Comparison of ENCODE assay signal across 8 cellular contexts in the genomic region with DNA sequence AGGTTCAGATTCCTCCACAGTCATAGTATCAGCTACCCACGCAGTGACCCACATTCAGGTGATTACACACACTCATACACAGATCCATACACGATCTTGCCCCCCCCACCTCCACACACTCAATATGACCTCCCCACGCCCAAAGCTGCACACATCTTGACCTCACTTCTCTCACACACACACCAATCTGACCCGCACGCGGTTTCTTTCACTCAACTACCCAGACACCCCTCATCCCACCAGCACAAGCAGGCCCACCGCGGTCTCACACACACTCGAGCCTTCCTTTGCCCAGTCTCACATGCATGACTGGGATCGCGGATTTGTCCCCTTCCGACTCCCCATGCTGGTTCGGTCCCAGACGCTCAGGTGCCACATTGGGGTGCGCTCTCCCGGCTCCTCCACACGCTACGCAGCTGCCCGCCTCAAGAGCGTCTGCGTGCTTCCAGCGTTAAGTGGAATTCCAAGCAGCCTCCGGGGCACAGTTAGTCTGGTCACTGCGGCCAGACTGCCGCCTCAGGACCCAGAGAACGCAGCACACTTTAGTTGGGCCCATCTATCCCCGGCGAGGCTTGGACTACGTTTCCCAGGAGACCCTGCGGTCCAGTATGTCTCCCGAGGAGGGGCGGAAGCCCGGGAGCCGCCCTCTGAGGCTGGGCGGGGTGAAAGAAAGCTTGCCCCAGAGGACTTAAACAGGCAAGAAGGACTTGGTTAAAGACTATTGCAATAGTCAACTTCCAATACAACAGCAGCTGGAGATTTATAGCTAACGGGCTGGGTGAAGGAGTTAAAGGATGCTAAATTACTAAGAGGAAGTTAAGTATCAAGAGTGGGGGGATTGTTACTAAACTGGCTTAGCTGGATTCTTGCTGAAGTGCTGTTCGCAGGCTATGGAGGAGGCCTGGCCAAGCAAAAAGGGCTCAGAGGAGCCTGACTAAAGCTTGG. TPM values are rescaled to one million over a fixed set of nuclear protein-coding genes. Genes with fewer than 3 reads are reported as not detected.
DNase-seq lines count a peak whose midpoint lies in the region; TF ChIP-seq lines count a peak whose summit lies in the region.

No MANE protein-coding gene starts in this region.

- intact Hi-C loops in cardiac septum (cut with DNase I) = loop anchor here (1.0 to 5.0 kb wide), 3 partner anchors 12 to 77 kb away; a partner anchor contains a TSS

- no peaks in the 10 kb centered on the region for H3F3A ChIP-seq in SU-DHL-6 (ENCODE audit: insufficient read depth)

- TF ChIP-seq CTCF in HFFc6 (IDR thresholded peaks at IDR 0.05) (no peak), SU-DHL-6 (IDR thresholded peaks at IDR 0.05; ENCODE audit: insufficient read depth, low read length, poor library complexity, severe bottlenecking) (no peak), tibial nerve (IDR thresholded peaks at IDR 0.05) (no peak)

- H3K9ac ChIP-seq in SU-DHL-6 (ENCODE audit: low read length) (peak overlapping the region; percentile 69), trophoblast cell (ENCODE audit: low read length) (peak overlapping the region; percentile 83)

- H3K4me2 ChIP-seq in SU-DHL-6 (ENCODE audit: low read depth, low read length, poor library complexity, severe bottlenecking) = peak overlapping the region; percentile 75
- H3K4me2 ChIP-seq in trophoblast cell (ENCODE audit: low read length) = peak overlapping the region; percentile 84

- no peak overlapping the region for H3K4me3 Mint-ChIP-seq in HFFc6

- H3K14ac ChIP-seq in trophoblast cell (ENCODE audit: low read length) = peak overlapping the region; percentile 40

- H4K12ac ChIP-seq in trophoblast cell (ENCODE audit: low read depth, low read length) = peak overlapping the region; percentile 89

- peak overlapping the region; percentile 33 for H3K18ac ChIP-seq in trophoblast cell (ENCODE audit: low read length)

- H3K4ac ChIP-seq in trophoblast cell (ENCODE audit: low read depth, low read length) = no peak overlapping the region

- H3K4me3 ChIP-seq in GM08714 (ENCODE audit: low read length) = peak overlapping the region; percentile 88
- H3K4me3 ChIP-seq in SU-DHL-6 (ENCODE audit: insufficient read depth, low read length, poor library complexity, severe bottlenecking) = peak overlapping the region; percentile 88
- H3K4me3 ChIP-seq in trophoblast cell (ENCODE audit: low read depth, low read length) = peak overlapping the region; percentile 99
- H3K4me3 ChIP-seq in tibial nerve = peak overlapping the region; percentile 48 to 85 (median 67)

- H3K4me1 Mint-ChIP-seq in HFFc6 (ENCODE audit: low read depth) = peaks cover 6% of the 10 kb centered on the region

- H4K91ac ChIP-seq in trophoblast cell (ENCODE audit: low read depth, low read length) = peak overlapping the region; percentile 59

- peaks cover 16% of the 10 kb centered on the region; the same call in 1 of the 2 replicates for H3K79me2 ChIP-seq in SU-DHL-6 (ENCODE audit: insufficient read depth, low read length)
- peaks cover 6% of the 10 kb centered on the region for H3K79me2 ChIP-seq in trophoblast cell (ENCODE audit: control insufficient read depth, insufficient read depth, low read length, poor library complexity)

- H3K36me3 ChIP-seq in SU-DHL-6 (ENCODE audit: low read length) (peaks cover 6% of the 10 kb centered on the region; the same call in 1 of the 2 replicates), trophoblast cell (ENCODE audit: control insufficient read depth in 1 of 2, insufficient read depth in 2 of 2, low read length in 2 of 2) (peaks cover 0 to 3% of the 10 kb centered on the region in 2 experiments), tibial nerve (peaks cover 0 to 60% (median 5%) of the 10 kb centered on the region in 3 donors)

- H3K4me1 ChIP-seq in trophoblast cell (ENCODE audit: control insufficient read depth in 1 of 2, insufficient read depth in 2 of 2, low read length in 2 of 2) = peaks cover 9 to 11% of the 10 kb centered on the region in 2 experiments
- H3K4me1 ChIP-seq in tibial nerve = peaks cover 0 to 26% (median 10%) of the 10 kb centered on the region in 4 donors

- peaks cover 42% of the 10 kb centered on the region for H3K9me3 Mint-ChIP-seq in HFFc6

- no peaks in the 10 kb centered on the region; the same call in 1 of the 2 replicates for H3K27me3 Mint-ChIP-seq in HFFc6 (ENCODE audit: insufficient read depth)

- no peaks in the 10 kb centered on the region for H4K20me1 ChIP-seq in SU-DHL-6 (ENCODE audit: low read depth, low read length)

- H3K9me2 ChIP-seq in SU-DHL-6 (replicated peaks; ENCODE audit: insufficient read depth, low read length) = no peaks in the 10 kb centered on the region

- 0 to 1% (median 0%) methylated on average over 37 of the region's 37 CpGs for WGBS in adipose tissue, 3 donors
- WGBS in trophoblast cell (ENCODE audit: extremely low coverage, insufficient coverage, insufficient read length) = no CpG with 5 or more reads among the region's 37 CpGs
- WGBS in tibial nerve, 2 donors = 1% methylated on average over 36 to 37 of the region's 37 CpGs

- peak overlapping the region; percentile 20 for H2BK5ac ChIP-seq in trophoblast cell (ENCODE audit: low read depth, low read length, poor library complexity)

- no peak for TF ChIP-seq EP300 in tibial nerve (IDR thresholded peaks at IDR 0.05)

- H4K8ac ChIP-seq in trophoblast cell (ENCODE audit: low read depth, low read length) = peak overlapping the region; percentile 73

- peak overlapping the region; percentile 60 for H2AK5ac ChIP-seq in trophoblast cell (ENCODE audit: low read length)

- no peak overlapping the region for H3K27ac Mint-ChIP-seq in HFFc6

- H3K79me1 ChIP-seq in trophoblast cell (ENCODE audit: low read length) = peaks cover 7% of the 10 kb centered on the region

- H2AFZ ChIP-seq in SU-DHL-6 (ENCODE audit: low read depth, low read length, severe bottlenecking) (peak overlapping the region; percentile 90), trophoblast cell (ENCODE audit: insufficient read depth, low read length, poor library complexity) (peak overlapping the region; percentile 60)

- H3K27ac ChIP-seq in SU-DHL-6 (ENCODE audit: low read depth, low read length) = peak overlapping the region; percentile 36; the same call in 1 of the 2 replicates
- H3K27ac ChIP-seq in adipose tissue (ENCODE audit: low read depth, low read length) = peak overlapping the region; percentile 38
- peak overlapping the region; percentile 62 for H3K27ac ChIP-seq in trophoblast cell (ENCODE audit: low read depth, low read length)
- H3K27ac ChIP-seq in tibial nerve = peak overlapping the region; percentile 52 to 90 (median 74)

- H2BK120ac ChIP-seq in trophoblast cell (ENCODE audit: insufficient read depth, low read length, poor library complexity) = peak overlapping the region; percentile 39

- H3K27me3 ChIP-seq in SU-DHL-6 (ENCODE audit: low read length) = no peaks in the 10 kb centered on the region
- no peaks in the 10 kb centered on the region for H3K27me3 ChIP-seq in trophoblast cell (ENCODE audit: insufficient read depth, low read length)
- no peaks in the 10 kb centered on the region for H3K27me3 ChIP-seq in tibial nerve

- H3K23ac ChIP-seq in trophoblast cell (ENCODE audit: low read length) = peak overlapping the region; percentile 54

- TF ChIP-seq POLR2A in tibial nerve (IDR thresholded peaks at IDR 0.05) = peak in 1 of 2 donors; percentile 11

- peaks cover 42% of the 10 kb centered on the region for H3K36me3 Mint-ChIP-seq in HFFc6 (ENCODE audit: low read depth)

- DNase-seq in HFFc6 = peak; percentile 88
- peak; percentile 73 for DNase-seq in NCI-H1092 treated with DMSO at 0.1 percent for 48 hours (lab: John Stamatoyannopoulos, UW)
- DNase-seq in cardiac septum (ENCODE audit: low spot score) = peak; percentile 95
- peak; percentile 90 to 92 for DNase-seq in trophoblast cell
- peak; percentile 73 to 87 for DNase-seq in tibial nerve (ENCODE audit: low spot score in 2 of 2)

- H3K9me3 ChIP-seq in SU-DHL-6 (ENCODE audit: insufficient read depth, low read length) (no peaks in the 10 kb centered on the region), trophoblast cell (ENCODE audit: insufficient read depth, low read depth, low read length) (peaks cover 2% of the 10 kb centered on the region), tibial nerve (peaks cover 0 to 27% (median 1%) of the 10 kb centered on the region in 4 donors)

- H2BK12ac ChIP-seq in trophoblast cell (ENCODE audit: low read length) = no peak overlapping the region

RNA-seq across cellular contexts. Expression of a gene that starts 0.7 kb away (rescaled TPM):
- 1 to 10 TPM; 1.3 to 2.5 (median 1.8) TPM for total RNA-seq in HFFc6 (2021; fragmentation: NEBNext Ultra II Directional; extraction: Animal tissue kit (Norgen Biotek cat#: 25700))
- 1 to 10 TPM; 1.9 to 5.7 (median 2.2) TPM for polyA plus RNA-seq in adipose tissue
- total RNA-seq in cardiac septum (2.7 TPM), tibial nerve (10 to 100 TPM in 1 of 4 donors, 1 to 10 TPM in 3; 6.1 to 11.8 (median 7.3) TPM)
- polyA plus RNA-seq in trophoblast cell (2013) = 2.1 and 2.5 TPM in 2 replicates

RNA-seq across cellular contexts. Expression of a gene that starts 11.8 kb away (rescaled TPM):
- 1 to 10 TPM; 2.5 to 3.8 (median 3.0) TPM for total RNA-seq in HFFc6 (2021; fragmentation: NEBNext Ultra II Directional; extraction: Animal tissue kit (Norgen Biotek cat#: 25700))
- 1 to 10 TPM; 1.3 to 2.8 (median 2.2) TPM for polyA plus RNA-seq in adipose tissue
- 7.8 TPM for total RNA-seq in cardiac septum
- 3.7 and 4.5 TPM in 2 replicates for polyA plus RNA-seq in trophoblast cell (2013)
- 10 to 100 TPM in 1 of 4 donors, 1 to 10 TPM in 3; 4.5 to 12.6 (median 7.9) TPM for total RNA-seq in tibial nerve

Comparison
In these comparisons a context has a peak if more than half of its experiments do, and no peak if none do; other contexts are left out.
1. Peak in every context shown above with its lines: DNase-seq, H3K4me3 ChIP-seq and H3K27ac ChIP-seq.